17 cellular contexts compared by ENCODE assay signal in genomic region chr4:69860007-69860406, GRCh38. TPM values are rescaled to one million over a fixed set of nuclear protein-coding genes. Genes with fewer than 3 reads are reported as not detected.
DNase-seq lines count a peak whose midpoint lies in the region; FAIRE-seq and TF ChIP-seq lines count a peak whose summit lies in the region.
"Had no signal": no experiment of that assay in that cellular context is flagged by ENCODE, and none has a peak within 500 bp of the region (broad histone marks: within the 10 kb centered on the region; RNA-seq: fewer than 3 reads in every experiment).

A gene with protein sequence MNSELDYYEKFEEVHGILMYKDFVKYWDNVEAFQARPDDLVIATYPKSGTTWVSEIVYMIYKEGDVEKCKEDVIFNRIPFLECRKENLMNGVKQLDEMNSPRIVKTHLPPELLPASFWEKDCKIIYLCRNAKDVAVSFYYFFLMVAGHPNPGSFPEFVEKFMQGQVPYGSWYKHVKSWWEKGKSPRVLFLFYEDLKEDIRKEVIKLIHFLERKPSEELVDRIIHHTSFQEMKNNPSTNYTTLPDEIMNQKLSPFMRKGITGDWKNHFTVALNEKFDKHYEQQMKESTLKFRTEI (minus strand): TSS chr4:69860145. CDS start chr4:69857644, 2,501 bp downstream.

- TF ChIP-seq CTCF in brain microvascular endothelial cell (IDR thresholded peaks at IDR 0.05; ENCODE audit: low read depth, low read length, missing control alignments) (no peak), hepatocyte (IDR thresholded peaks at IDR 0.05; ENCODE audit: poor library complexity) (no peak), D721Med (IDR thresholded peaks at IDR 0.05; ENCODE audit: insufficient read depth, missing control alignments) (no peak)

- H2AFZ ChIP-seq in hepatocyte = no peak within 1 kb of the TSS

- no peak for FAIRE-seq in small intestine (lab: Jason Lieb, UNC)
- FAIRE-seq in D721Med (lab: Jason Lieb, UNC) = no peak
- FAIRE-seq: islet of Langerhans had no signal

- H3K9me3 Mint-ChIP-seq in activated CD4-positive, alpha-beta T cell treated with anti-CD3 and anti-CD28 coated beads, Interleukin-2, amount 10 ng/mL, durations not matched to agents 24 days and 14 days = no peaks in the 10 kb centered on the region
- H3K9me3 Mint-ChIP-seq: activated naive CD8-positive, alpha-beta T cell treated with anti-CD3 and anti-CD28 coated beads for 36 hours; dendritic cell treated with granulocyte-macrophage colony-stimulating factor and Interleukin-4, amounts not matched to agents 40 ng/mL and 50 ng/mL, for 4 days; T-helper 1 cell treated with Interleukin-12 subunit alpha and Interleukin-12 subunit beta and Interleukin-4 antibody, amounts not matched to agents 30 μg/mL and 1 μg/mL, for 36 hours had no signal

- H3K4me3 Mint-ChIP-seq in activated CD4-positive, alpha-beta T cell treated with anti-CD3 and anti-CD28 coated beads, Interleukin-2, amount 10 ng/mL, durations not matched to agents 24 days and 14 days = no peak within 1 kb of the TSS
- H3K4me3 Mint-ChIP-seq: activated naive CD8-positive, alpha-beta T cell treated with anti-CD3 and anti-CD28 coated beads for 36 hours; dendritic cell treated with granulocyte-macrophage colony-stimulating factor and Interleukin-4, amounts not matched to agents 40 ng/mL and 50 ng/mL, for 4 days; T-helper 1 cell treated with Interleukin-12 subunit alpha and Interleukin-12 subunit beta and Interleukin-4 antibody, amounts not matched to agents 30 μg/mL and 1 μg/mL, for 36 hours had no signal

- H3K4me1 ChIP-seq in hepatocyte (ENCODE audit: insufficient read depth) (peaks cover 15% of the 10 kb centered on the region), small intestine (ENCODE audit: control insufficient read depth in 2 of 2, insufficient read depth in 1 of 2, low read depth in 1 of 2, low read length in 1 of 2) (no peaks in the 10 kb centered on the region)

- intact Hi-C loops in activated CD4-positive, alpha-beta T cell treated with anti-CD3 and anti-CD28 coated beads, Interleukin-2, amount 10 ng/mL, durations not matched to agents 24 days and 14 days (cut with micrococcal nuclease) = no loop called here

- H3K27me3 Mint-ChIP-seq in activated CD4-positive, alpha-beta T cell treated with anti-CD3 and anti-CD28 coated beads, Interleukin-2, amount 10 ng/mL, durations not matched to agents 24 days and 14 days = no peaks in the 10 kb centered on the region
- H3K27me3 Mint-ChIP-seq: activated naive CD8-positive, alpha-beta T cell treated with anti-CD3 and anti-CD28 coated beads for 36 hours; dendritic cell treated with granulocyte-macrophage colony-stimulating factor and Interleukin-4, amounts not matched to agents 40 ng/mL and 50 ng/mL, for 4 days had no signal

- no peaks in the 10 kb centered on the region for H3K36me3 ChIP-seq in brain microvascular endothelial cell (replicated peaks)
- H3K36me3 ChIP-seq in hepatocyte (replicated peaks; ENCODE audit: insufficient read depth, low read depth) = no peaks in the 10 kb centered on the region
- no peaks in the 10 kb centered on the region for H3K36me3 ChIP-seq in small intestine (ENCODE audit: control insufficient read depth in 2 of 2, insufficient read depth in 2 of 2, low read length in 2 of 2)

- DNase-seq in NCI-H226 (peak; percentile 68), brain microvascular endothelial cell (peak; percentile 75), hepatocyte (ENCODE audit: low spot score) (no peak), small intestine (peak; percentile 50), dedifferentiated amniotic fluid mesenchymal stem cell (ENCODE audit: extremely low spot score) (no peak), D721Med (ENCODE audit: insufficient read length, low spot score) (no peak)
- no peak for DNase-seq in activated CD4-positive, alpha-beta T cell treated with anti-CD3 and anti-CD28 coated beads, Interleukin-2, amount 10 ng/mL, durations not matched to agents 24 days and 14 days
- DNase-seq: activated CD4-positive, CD25-positive, alpha-beta regulatory T cell treated with anti-CD3 and anti-CD28 coated beads, Interleukin-2, amount 50 U/mL, for 72 hours; activated naive CD8-positive, alpha-beta T cell treated with anti-CD3 and anti-CD28 coated beads for 36 hours; DMS79 treated with DMSO at 0.1 percent for 48 hours; NCI-H2227 treated with DMSO at 0.1 percent for 48 hours; stimulated activated CD4-positive, alpha-beta T cell treated with anti-CD3 and anti-CD28 coated beads, Interleukin-4, amount 100 ng/mL, for 1 hour had no signal

- no peaks in the 10 kb centered on the region for H3K36me3 Mint-ChIP-seq in activated CD4-positive, alpha-beta T cell treated with anti-CD3 and anti-CD28 coated beads, Interleukin-2, amount 10 ng/mL, durations not matched to agents 24 days and 14 days (ENCODE audit: low read depth)
- H3K36me3 Mint-ChIP-seq: activated naive CD8-positive, alpha-beta T cell treated with anti-CD3 and anti-CD28 coated beads for 36 hours had no signal

- H3K27ac ChIP-seq in brain microvascular endothelial cell (no peak within 1 kb of the TSS), hepatocyte (peak within 1 kb of the TSS; percentile 48), small intestine (ENCODE audit: low read depth in 1 of 2, low read length in 1 of 2) (peak within 1 kb of the TSS in 1 of 2 donors; percentile 60)

- H4K20me1 ChIP-seq in hepatocyte (ENCODE audit: insufficient read depth, poor library complexity, severe bottlenecking) = no peaks in the 10 kb centered on the region

- no peak within 1 kb of the TSS for H3K27ac Mint-ChIP-seq in activated CD4-positive, alpha-beta T cell treated with anti-CD3 and anti-CD28 coated beads, Interleukin-2, amount 10 ng/mL, durations not matched to agents 24 days and 14 days
- H3K27ac Mint-ChIP-seq: activated naive CD8-positive, alpha-beta T cell treated with anti-CD3 and anti-CD28 coated beads for 36 hours; dendritic cell treated with granulocyte-macrophage colony-stimulating factor and Interleukin-4, amounts not matched to agents 40 ng/mL and 50 ng/mL, for 4 days; T-helper 1 cell treated with Interleukin-12 subunit alpha and Interleukin-12 subunit beta and Interleukin-4 antibody, amounts not matched to agents 30 μg/mL and 1 μg/mL, for 36 hours had no signal

- H3K79me2 ChIP-seq in hepatocyte = peaks cover 10% of the 10 kb centered on the region

- no peaks in the 10 kb centered on the region for H3K4me1 Mint-ChIP-seq in activated CD4-positive, alpha-beta T cell treated with anti-CD3 and anti-CD28 coated beads, Interleukin-2, amount 10 ng/mL, durations not matched to agents 24 days and 14 days
- H3K4me1 Mint-ChIP-seq: activated naive CD8-positive, alpha-beta T cell treated with anti-CD3 and anti-CD28 coated beads for 36 hours had no signal

- H3K9me3 ChIP-seq in hepatocyte (ENCODE audit: low read depth) = no peaks in the 10 kb centered on the region
- no peaks in the 10 kb centered on the region for H3K9me3 ChIP-seq in small intestine (ENCODE audit: control insufficient read depth, low read depth)

- H3K4me3 ChIP-seq in brain microvascular endothelial cell (ENCODE audit: low read depth, low read length) = peak within 1 kb of the TSS; percentile 45
- no peak within 1 kb of the TSS for H3K4me3 ChIP-seq in hepatocyte
- peak within 1 kb of the TSS in 1 of 2 donors; percentile 41 for H3K4me3 ChIP-seq in small intestine (ENCODE audit: low read depth in 1 of 2, low read length in 2 of 2)

- H3K9me2 ChIP-seq in hepatocyte (replicated peaks; ENCODE audit: insufficient read depth) = no peaks in the 10 kb centered on the region

- H3K27me3 ChIP-seq in brain microvascular endothelial cell (replicated peaks) (no peaks in the 10 kb centered on the region), hepatocyte (no peaks in the 10 kb centered on the region), small intestine (ENCODE audit: control insufficient read depth in 2 of 2, insufficient read depth in 2 of 2, low read length in 2 of 2) (no peaks in the 10 kb centered on the region)

- WGBS in hepatocyte (ENCODE audit: low lambda C conversion rate, missing lambda C conversion rate) = 56% methylated on average over 1 of the region's 1 CpG
- WGBS in small intestine, 3 donors = 5 to 34% (median 29%) methylated on average over 1 of the region's 1 CpG

- H3K4me2 ChIP-seq in hepatocyte = peak within 1 kb of the TSS; percentile 60

- in situ Hi-C loops in brain microvascular endothelial cell (cut with HindIII; ENCODE audit: low pct_ligation_motif_present, low sequenced_read_pairs) = no loop called here

RNA-seq across cellular contexts. Expression of the gene that starts here (rescaled TPM):
- 69.8 and 72.5 TPM in 2 replicates for total RNA-seq in hepatocyte
- polyA plus RNA-seq in hepatocyte = 30.8 and 42.1 TPM in 2 replicates
- 10 to 100 TPM; 13.2 to 28.0 (median 14.8) TPM for polyA plus RNA-seq in small intestine
- not detected in 2 replicates for total RNA-seq in activated CD4-positive, alpha-beta T cell treated with anti-CD3 and anti-CD28 coated beads, Interleukin-2, amount 10 ng/mL, durations not matched to agents 24 days and 14 days
- total RNA-seq: activated naive CD8-positive, alpha-beta T cell treated with anti-CD3 and anti-CD28 coated beads for 36 hours; OCI-LY7 had no signal
- polyA plus RNA-seq: BJ had no signal

Comparison
In these comparisons a context has a peak if more than half of its experiments do, and no peak if none do; other contexts are left out.
1. RNA of the gene that starts here (total RNA-seq): 69.8 to 72.5 TPM in hepatocyte; not detected in activated CD4-positive, alpha-beta T cell treated with anti-CD3 and anti-CD28 coated beads, Interleukin-2, amount 10 ng/mL, durations not matched to agents 24 days and 14 days; every median in the first group is over 10 times any median in the second.
2. DNase-seq: peak in NCI-H226 (single experiment), brain microvascular endothelial cell (single experiment) and small intestine (single experiment); none in hepatocyte (single experiment), dedifferentiated amniotic fluid mesenchymal stem cell (single experiment), activated CD4-positive, alpha-beta T cell treated with anti-CD3 and anti-CD28 coated beads, Interleukin-2, amount 10 ng/mL, durations not matched to agents 24 days and 14 days (single experiment) and D721Med (single experiment).